ENCODE assay signal across 19 cellular contexts in the genomic region with DNA sequence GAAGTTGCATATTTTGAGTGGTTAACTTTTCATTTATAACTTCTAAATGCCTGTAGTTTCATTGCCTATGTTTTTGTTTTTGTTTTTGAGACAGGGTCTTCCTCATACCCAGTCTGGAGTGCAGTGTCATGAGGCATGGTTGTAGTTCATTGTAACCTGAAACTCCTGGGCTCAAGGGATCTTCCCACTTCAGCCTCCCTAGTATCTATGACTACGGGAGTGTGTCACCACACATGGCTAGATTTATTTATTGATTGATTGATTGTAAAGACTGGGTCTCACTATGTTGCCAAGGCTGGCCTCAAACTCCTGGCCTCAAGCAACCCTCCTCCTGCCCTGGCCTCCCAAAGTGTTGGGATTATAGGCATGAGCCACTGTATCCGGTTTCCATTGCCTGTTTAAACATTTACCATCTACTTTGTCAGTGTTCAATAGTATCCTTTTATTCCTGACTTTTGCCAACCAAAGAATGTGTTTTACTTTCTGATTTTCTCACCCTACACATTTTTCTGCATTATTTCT.
"Had no signal": no experiment of that assay in that cellular context is flagged by ENCODE, and none has a peak within 500 bp of the region (broad histone marks: within the 10 kb centered on the region; RNA-seq: fewer than 3 reads in every experiment).

No MANE protein-coding gene starts in this region.

- FAIRE-seq: endothelial cell of umbilical vein, TTC549 had no signal

- DNase-seq: activated CD4-positive, alpha-beta memory T cell treated with anti-CD3 and anti-CD28 coated beads for 36 hours; activated CD4-positive, alpha-beta T cell treated with anti-CD3 and anti-CD28 coated beads for 36 hours; activated T-cell treated with anti-CD3 and anti-CD28 coated beads for 4 hours; amniotic stem cell; dermis blood vessel endothelial cell; effector memory CD4-positive, alpha-beta T cell; pancreas; stimulated activated CD4-positive, alpha-beta T cell treated with anti-CD3 and anti-CD28 coated beads, Interleukin-4, amount 100 ng/mL, for 1 hour; stimulated activated naive CD8-positive, alpha-beta T cell treated with anti-CD3 and anti-CD28 coated beads, Interleukin-15, amount 100 ng/mL, for 72 hours; transverse colon had no signal

- H3K27ac ChIP-seq: cardiac muscle cell, esophagus muscularis mucosa, neutrophil, pancreas, suprapubic skin, transverse colon had no signal

- H3K4me3 ChIP-seq: cardiac muscle cell, esophagus muscularis mucosa, pancreas, smooth muscle cell, suprapubic skin, transverse colon had no signal

- H3K27me3 ChIP-seq: cardiac muscle cell, esophagus muscularis mucosa, neutrophil, pancreas, suprapubic skin, transverse colon had no signal

- H3K36me3 ChIP-seq: cardiac muscle cell, esophagus muscularis mucosa, neutrophil, pancreas, suprapubic skin, transverse colon had no signal

- H3K9me3 ChIP-seq: esophagus muscularis mucosa, neutrophil, pancreas, suprapubic skin, transverse colon had no signal

- H3K4me2 ChIP-seq: smooth muscle cell had no signal

- ATAC-seq: activated CD4-positive, alpha-beta T cell treated with anti-CD3 and anti-CD28 coated beads for 36 hours; natural killer cell treated with Interleukin-12 subunit alpha and Interleukin-12 subunit beta and Interleukin-15 and Interleukin-18, amount 100 ng/mL, for 72 hours; pancreas; sciatic nerve; stimulated activated naive CD8-positive, alpha-beta T cell treated with anti-CD3 and anti-CD28 coated beads, Interleukin-15, amount 100 ng/mL, for 72 hours had no signal
